13 cellular contexts compared by ENCODE assay signal in the genomic region with DNA sequence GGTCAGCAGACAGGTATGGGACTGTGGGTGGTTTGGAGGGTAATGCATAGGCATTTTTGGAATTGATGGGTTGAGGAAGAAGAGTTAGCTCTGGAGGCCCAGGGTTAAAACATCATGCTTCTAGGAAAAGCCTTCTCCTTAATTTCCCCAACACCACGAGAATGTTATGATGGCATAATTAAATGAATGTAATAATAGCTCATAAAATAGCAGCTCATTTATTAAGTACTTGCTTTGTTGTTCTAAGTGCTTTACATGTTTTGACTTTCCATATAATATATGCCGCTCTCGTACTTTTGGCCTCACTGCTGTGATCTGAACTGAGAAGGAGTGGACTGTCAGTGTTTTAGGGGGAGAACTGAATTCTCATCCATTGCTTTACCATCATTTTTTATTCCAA.
"Had no signal": no experiment of that assay in that cellular context is flagged by ENCODE, and none has a peak within 500 bp of the region (broad histone marks: within the 10 kb centered on the region; RNA-seq: fewer than 3 reads in every experiment).

No MANE protein-coding gene starts in this region.

- H3K27ac Mint-ChIP-seq: activated B cell treated with CpG ODN at 0.5 μM for 24 hours; T-helper 2 cell treated with Interferon-gamma antibody and Interleukin-4, amounts not matched to agents 5 μg/mL and 100 μg/mL, for 36 hours had no signal

- H3K9me3 Mint-ChIP-seq: activated T-helper 2 cell treated with anti-CD3 and anti-CD28 coated beads, Interferon-gamma antibody, Interleukin-2, Interleukin-4, amounts not matched to agents 10 μg/mL and 5 μg/mL and 100 μg/mL, durations not matched to agents 14 hours and 24 hours and 36 hours; T-helper 2 cell treated with Interferon-gamma antibody and Interleukin-4, amounts not matched to agents 5 μg/mL and 100 μg/mL, for 36 hours had no signal

- H3K27ac ChIP-seq: coronary artery, gastrocnemius medialis, lower lobe of right lung, right atrium auricular region, thoracic aorta had no signal

- H3K4me3 Mint-ChIP-seq: activated B cell treated with CpG ODN at 0.5 μM for 24 hours; T-helper 2 cell treated with Interferon-gamma antibody and Interleukin-4, amounts not matched to agents 5 μg/mL and 100 μg/mL, for 36 hours had no signal

- H3K4me1 ChIP-seq: gastrocnemius medialis had no signal

- DNase-seq: activated B cell treated with CpG ODN at 0.5 μM for 24 hours; activated CD4-positive, alpha-beta T cell treated with anti-CD3 and anti-CD28 coated beads for 48 hours; activated naive CD4-positive, alpha-beta T cell treated with Interleukin-2 at 50 U/mL for 16 hours; erythroblast; gastrocnemius medialis; lower lobe of right lung; upper lobe of left lung had no signal

- H3K4me3 ChIP-seq: ascending aorta, coronary artery, gastrocnemius medialis, lower lobe of right lung, right atrium auricular region, thoracic aorta, upper lobe of left lung had no signal

- ATAC-seq: gastrocnemius medialis, lower lobe of right lung had no signal

- H3K27me3 ChIP-seq: ascending aorta, gastrocnemius medialis, right atrium auricular region, upper lobe of left lung had no signal

- H3K27me3 Mint-ChIP-seq: activated B cell treated with CpG ODN at 0.5 μM for 24 hours had no signal

- H3K9me3 ChIP-seq: ascending aorta, gastrocnemius medialis, lower lobe of right lung, right atrium auricular region, thoracic aorta, upper lobe of left lung had no signal
